In the genomic region with DNA sequence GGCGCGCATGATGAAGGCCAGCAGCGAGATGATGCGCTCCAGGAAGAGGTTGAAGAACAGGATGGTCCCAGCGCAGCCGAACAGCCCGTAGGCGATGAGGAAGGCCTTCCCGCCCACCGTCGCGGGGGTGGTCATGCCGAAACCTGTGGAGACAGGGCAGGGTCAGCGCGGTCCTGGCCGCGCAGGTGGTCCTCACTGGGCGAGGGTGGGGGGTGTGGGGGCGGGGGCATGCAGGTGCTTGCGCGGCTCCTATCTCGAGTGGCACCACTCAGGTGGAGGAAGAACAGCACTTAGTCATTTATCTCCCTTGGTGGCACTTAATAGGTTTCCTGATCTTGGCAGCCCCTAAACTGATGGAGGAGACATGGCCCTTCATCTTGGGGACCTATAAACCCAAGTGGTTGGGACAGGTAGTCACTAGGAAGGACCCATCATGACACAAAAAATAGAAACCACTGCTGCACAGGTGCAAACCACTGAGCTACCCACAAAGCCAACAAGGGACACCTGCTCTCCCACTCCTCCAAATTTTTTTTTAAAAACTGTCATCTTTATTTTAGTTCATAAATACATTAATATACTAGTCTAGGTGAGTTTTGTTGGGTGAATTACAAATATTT, we compare ENCODE assay signal across 9 cellular contexts. TPM values are rescaled to one million over a fixed set of nuclear protein-coding genes. Genes with fewer than 3 reads are reported as not detected.
DNase-seq lines count a peak whose midpoint lies in the region; ATAC-seq, FAIRE-seq and TF ChIP-seq lines count a peak whose summit lies in the region.
"Had no signal": no experiment of that assay in that cellular context is flagged by ENCODE, and none has a peak within 500 bp of the region (broad histone marks: within the 10 kb centered on the region; RNA-seq: fewer than 3 reads in every experiment).

No MANE protein-coding gene starts in this region.

- no peak overlapping the region for H3K27ac ChIP-seq in right atrium auricular region
- no peak overlapping the region for H3K27ac ChIP-seq in keratinocyte (ENCODE audit: control insufficient read depth, insufficient read depth, low read length)
- no peak overlapping the region for H3K27ac ChIP-seq in aorta (ENCODE audit: low read depth in 1 of 2, low read length in 2 of 2)

- peak overlapping the region; percentile 91 for H2AFZ ChIP-seq in keratinocyte (ENCODE audit: control insufficient read depth, low read length)

- no peaks in the 10 kb centered on the region for H3K27me3 Mint-ChIP-seq in activated CD4-positive, alpha-beta memory T cell treated with anti-CD3 and anti-CD28 coated beads for 36 hours

- H3K9me1 ChIP-seq in keratinocyte (ENCODE audit: control insufficient read depth, extremely low read depth, insufficient read depth, low read length): no peaks in the 10 kb centered on the region

- WGBS in aorta, 2 donors: 19% methylated on average over 22 of the region's 22 CpGs

- POLR2A ChIA-PET in activated CD4-positive, alpha-beta memory T cell treated with anti-CD3 and anti-CD28 coated beads for 36 hours (lab: Charles Lee): interaction anchor here (1.2 kb wide), 1 partner anchor 261 kb away, joined by 5 read pairs; the partner anchor contains the start of gene MSH6

- no peak for TF ChIP-seq CTCF in right atrium auricular region (IDR thresholded peaks at IDR 0.05)
- no peak for TF ChIP-seq CTCF in keratinocyte (optimal IDR thresholded peaks at IDR 0.05 in 1 of 3, IDR thresholded peaks at IDR 0.05 in 1 of 3, conservative IDR thresholded peaks at IDR 0.05 in 1 of 3; ENCODE audit: extremely low read depth in 1 of 3, insufficient read depth in 2 of 3, low read length in 3 of 3)

- ATAC-seq in left cardiac atrium (no peak), aorta (ENCODE audit: low FRiP score) (no peak), GM18858 (IDR thresholded peaks at IDR 0.05; ENCODE audit: unreplicated experiment) (no peak), GM18867 (IDR thresholded peaks at IDR 0.05; ENCODE audit: unreplicated experiment) (no peak), HG02970 (IDR thresholded peaks at IDR 0.05; ENCODE audit: low FRiP score, unreplicated experiment) (no peak)

- peaks cover 8% of the 10 kb centered on the region for H3K4me1 Mint-ChIP-seq in activated CD4-positive, alpha-beta memory T cell treated with anti-CD3 and anti-CD28 coated beads for 36 hours (ENCODE audit: low read depth)

- FAIRE-seq in keratinocyte (lab: Jason Lieb, UNC): no peak

- no peak overlapping the region for H3K9ac ChIP-seq in keratinocyte (ENCODE audit: control insufficient read depth, extremely low read depth, insufficient read depth, low read length)

- H3K36me3 ChIP-seq in right atrium auricular region: no peaks in the 10 kb centered on the region
- no peaks in the 10 kb centered on the region for H3K36me3 ChIP-seq in keratinocyte (ENCODE audit: control insufficient read depth in 2 of 2, extremely low read depth in 1 of 2, insufficient read depth in 2 of 2, low read length in 2 of 2)
- no peaks in the 10 kb centered on the region for H3K36me3 ChIP-seq in aorta (ENCODE audit: control insufficient read depth in 1 of 2, insufficient read depth in 2 of 2, low read length in 1 of 2)

- intact Hi-C loops in left cardiac atrium (cut with DNase I): no loop called here
- intact Hi-C loops in activated CD4-positive, alpha-beta memory T cell treated with anti-CD3 and anti-CD28 coated beads for 36 hours (cut with micrococcal nuclease): loop anchor here (1.0 to 2.0 kb wide), 3 partner anchors 119 to 247 kb away; partner anchors contain the start of gene MSH2
- intact Hi-C loops in aorta (cut with DNase I): no loop called here

- DNase-seq in right atrium auricular region (ENCODE audit: low spot score) (no peak), left cardiac atrium (no peak), keratinocyte (ENCODE audit: low read depth, low spot score) (no peak), aorta (no peak)
- DNase-seq in activated CD4-positive, alpha-beta memory T cell treated with anti-CD3 and anti-CD28 coated beads for 36 hours: peak; percentile 15

- peaks cover 0 to 14% of the 10 kb centered on the region in 2 donors for H3K4me1 ChIP-seq in right atrium auricular region
- H3K4me1 ChIP-seq in keratinocyte (ENCODE audit: control insufficient read depth, extremely low read depth, insufficient read depth, low read length): no peaks in the 10 kb centered on the region
- no peaks in the 10 kb centered on the region for H3K4me1 ChIP-seq in aorta (ENCODE audit: control insufficient read depth in 1 of 2, insufficient read depth in 2 of 2, low read length in 2 of 2)

- peak overlapping the region; percentile 75 for H3K4me2 ChIP-seq in keratinocyte (ENCODE audit: control insufficient read depth, extremely low read depth, insufficient read depth, low read depth, low read length)

- CTCF ChIA-PET in activated CD4-positive, alpha-beta memory T cell treated with anti-CD3 and anti-CD28 coated beads for 36 hours (lab: Charles Lee): interaction anchor here (0.7 to 2.2 kb wide), 6 partner anchors 11 to 246 kb away, joined by 3 to 16 read pairs (median 6); partner anchors contain the start of gene MSH2

- peak overlapping the region; percentile 78 for H3K4me3 Mint-ChIP-seq in activated CD4-positive, alpha-beta memory T cell treated with anti-CD3 and anti-CD28 coated beads for 36 hours

- H3K36me3 Mint-ChIP-seq in activated CD4-positive, alpha-beta memory T cell treated with anti-CD3 and anti-CD28 coated beads for 36 hours: no peaks in the 10 kb centered on the region

- dilution Hi-C loops in keratinocyte (cut with MboI; ENCODE audit: extremely low pct_ligation_motif_present, low sequenced_read_pairs): no loop called here

- H4K20me1 ChIP-seq in keratinocyte (ENCODE audit: control insufficient read depth, extremely low read depth, insufficient read depth, low read length): no peaks in the 10 kb centered on the region

- no peaks in the 10 kb centered on the region for H3K79me2 ChIP-seq in keratinocyte (ENCODE audit: control insufficient read depth, insufficient read depth, low read length)

- no peaks in the 10 kb centered on the region for H3K27me3 ChIP-seq in right atrium auricular region
- H3K27me3 ChIP-seq in keratinocyte (ENCODE audit: control insufficient read depth, extremely low read depth, insufficient read depth, low read length): peaks cover 29% of the 10 kb centered on the region
- no peaks in the 10 kb centered on the region for H3K27me3 ChIP-seq in aorta (ENCODE audit: control insufficient read depth in 1 of 2, insufficient read depth in 2 of 2, low read length in 1 of 2)

- H3K4me3 ChIP-seq in right atrium auricular region (peak overlapping the region; percentile 27 to 46), keratinocyte (ENCODE audit: control insufficient read depth in 2 of 3, extremely low read depth in 1 of 3, insufficient read depth in 2 of 3, low read depth in 1 of 3, low read length in 3 of 3) (peak overlapping the region; percentile 22 to 64 (median 44)), aorta (ENCODE audit: low read length in 2 of 2) (no peak overlapping the region)

- H3K9me3 ChIP-seq in right atrium auricular region: no peaks in the 10 kb centered on the region
- H3K9me3 ChIP-seq in keratinocyte (ENCODE audit: control insufficient read depth, low read depth, low read length): no peaks in the 10 kb centered on the region
- no peaks in the 10 kb centered on the region for H3K9me3 ChIP-seq in aorta (ENCODE audit: control insufficient read depth, low read length)

- peak overlapping the region; percentile 85 for H3K27ac Mint-ChIP-seq in activated CD4-positive, alpha-beta memory T cell treated with anti-CD3 and anti-CD28 coated beads for 36 hours

- no peaks in the 10 kb centered on the region for H3K9me3 Mint-ChIP-seq in activated CD4-positive, alpha-beta memory T cell treated with anti-CD3 and anti-CD28 coated beads for 36 hours

RNA-seq across cellular contexts. Expression of gene KCNK12, which starts 49.0 kb away (rescaled TPM):
- total RNA-seq in right atrium auricular region (not detected), left cardiac atrium (not detected), aorta (under 1 TPM in 1 of 2 donors, not detected in 1; 0.13 TPM)
- under 1 TPM; 0.22 to 0.29 TPM for total RNA-seq in activated CD4-positive, alpha-beta memory T cell treated with anti-CD3 and anti-CD28 coated beads for 36 hours
- polyA plus RNA-seq in keratinocyte (0.01 TPM in 1 of 3 replicates, not detected in the others), aorta (not detected)
- not detected for polyA plus RNA-seq in keratinocyte (2011; ENCODE audit: low read depth)
- 0.04 TPM in 1 of 2 replicates, not detected in the other for polyA plus RNA-seq in keratinocyte (2011; cell fraction: cytosol; rRNA removed)
- 0.11 TPM in 1 of 2 replicates, not detected in the other for polyA plus RNA-seq in keratinocyte (2011; cell fraction: nucleus; rRNA removed)
- polyA plus RNA-seq in keratinocyte (2012; ENCODE audit: low replicate concordance): 0.07 and 0.27 TPM in 2 replicates
- polyA minus RNA-seq in keratinocyte: not detected in 3 replicates
- polyA minus RNA-seq in keratinocyte (2011; cell fraction: cytosol; rRNA and poly(A)+ RNA removed): not detected
- not detected in 2 replicates for polyA minus RNA-seq in keratinocyte (2011; cell fraction: nucleus; rRNA and poly(A)+ RNA removed)
- total RNA-seq: lung microvascular endothelial cell had no signal

Comparison
In these comparisons a context has a peak if more than half of its experiments do, and no peak if none do; other contexts are left out.
1. H3K4me3 ChIP-seq: peak in right atrium auricular region (2 of 2) and keratinocyte (3 of 3); none in aorta (0 of 2).